In genomic region chr3:189941679-189942078, GRCh38 we compare ENCODE assay signal across 1 cellular context.
A peak's percentile ranks its signal among the peaks of the same experiment; 100 is the strongest.
TF ChIP-seq lines count a peak whose summit lies in the region.

No MANE protein-coding gene starts in this region.

TF ChIP-seq in HepG2, 621 proteins besides CTCF, POLR2A, EP300 and RAD21 (continued from another document):
- TF ChIP-seq SOX5 (CRISPR knock-in tag; IDR thresholded peaks at IDR 0.05; ENCODE audit: borderline replicate concordance) = peak; percentile 71
- TF ChIP-seq ZNF136 (CRISPR knock-in tag; IDR thresholded peaks at IDR 0.05; ENCODE audit: low read depth) = no peak
- TF ChIP-seq HMG20A (CRISPR knock-in tag; IDR thresholded peaks at IDR 0.05; ENCODE audit: borderline replicate concordance) = no peak
- TF ChIP-seq TBX2 (CRISPR knock-in tag; IDR thresholded peaks at IDR 0.05; ENCODE audit: borderline replicate concordance) = peak; percentile 64; the same call in 1 of the 2 replicates
